8 cellular contexts compared by ENCODE assay signal in the genomic region with DNA sequence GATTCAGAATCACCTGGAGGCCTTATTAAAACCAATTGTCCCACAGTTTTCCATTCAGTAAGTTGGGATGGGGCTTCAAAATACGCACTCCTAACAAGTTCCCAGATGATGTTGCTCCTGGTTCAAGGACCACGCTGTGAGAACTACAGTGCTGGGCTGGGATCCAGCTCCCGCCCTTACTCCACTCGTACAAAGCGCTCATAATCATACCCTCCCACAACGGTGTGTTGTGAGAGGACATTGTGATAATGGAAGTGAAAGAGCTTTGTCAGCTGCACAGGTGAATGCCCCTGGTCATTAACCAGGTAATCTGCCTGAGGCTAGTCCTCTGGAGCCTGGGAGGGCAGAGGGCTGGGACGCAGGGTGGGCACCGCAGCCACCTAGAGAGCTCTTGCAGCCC. TPM values are rescaled to one million over a fixed set of nuclear protein-coding genes. Genes with fewer than 3 reads are reported as not detected.
DNase-seq lines count a peak whose midpoint lies in the region; ATAC-seq, FAIRE-seq and TF ChIP-seq lines count a peak whose summit lies in the region.

No MANE protein-coding gene starts in this region.

- no peak for TF ChIP-seq EP300 in K562 (IDR thresholded peaks at IDR 0.05; ENCODE audit: low read length)

- H3K79me2 ChIP-seq in K562 (ENCODE audit: control insufficient read depth, insufficient read depth, low read length) = no peaks in the 10 kb centered on the region

- DNase-seq in NCI-H1436 (lab: John Stamatoyannopoulos, UW) (peak; percentile 53), K562 (ENCODE audit: extremely low read depth in 1 of 4, low spot score in 3 of 4) (peak in 1 of 4 experiments; percentile 2), GM10248 (ENCODE audit: extremely low spot score) (no peak), COLO829 (ENCODE audit: low spot score) (no peak)
- DNase-seq in activated CD4-positive, alpha-beta T cell treated with anti-CD3 and anti-CD28 coated beads, Interleukin-2, amount 50 U/mL, for 48 hours = no peak

- no peaks in the 10 kb centered on the region for H4K20me1 ChIP-seq in BLaER1
- H4K20me1 ChIP-seq in K562 (replicated peaks; ENCODE audit: control insufficient read depth, insufficient read depth, low read length) = no peaks in the 10 kb centered on the region

- no peaks in the 10 kb centered on the region for H3K9me3 ChIP-seq in BLaER1
- H3K9me3 ChIP-seq in K562 (replicated peaks; ENCODE audit: control insufficient read depth, insufficient read depth, low read depth, low read length) = no peaks in the 10 kb centered on the region
- no peaks in the 10 kb centered on the region for H3K9me3 ChIP-seq in muscle layer of colon (ENCODE audit: low read length)

- TF ChIP-seq RAD21 in K562 (CRISPR knock-in tag; conservative IDR thresholded peaks at IDR 0.05 in 1 of 2, IDR thresholded peaks at IDR 0.05 in 1 of 2) = no peak

- TF ChIP-seq CTCF in K562 (IDR thresholded peaks at IDR 0.05 in 2 of 3, conservative IDR thresholded peaks at IDR 0.05 in 1 of 3; ENCODE audit: insufficient read depth in 2 of 3, low read depth in 1 of 3, low read length in 3 of 3) (no peak), GM10248 (IDR thresholded peaks at IDR 0.05; ENCODE audit: control extremely low read depth, extremely low read depth, low read depth, missing control alignments) (no peak)

- 47% methylated on average over 8 of the region's 8 CpGs for WGBS in K562 (ENCODE audit: insufficient coverage, low coverage, missing lambda C conversion rate)

- H3K36me3 ChIP-seq in BLaER1 (no peaks in the 10 kb centered on the region), K562 (ENCODE audit: control insufficient read depth, insufficient read depth, low read length) (no peaks in the 10 kb centered on the region), muscle layer of colon (ENCODE audit: insufficient read depth, low read length) (no peaks in the 10 kb centered on the region)

- POLR2A ChIA-PET in K562 (lab: Yijun Ruan, JAX) = interaction anchor here (0.8 to 2.9 kb wide), 4 partner anchors 13 to 43 kb away, joined by 3 to 10 read pairs (median 4); no protein-coding TSS in a partner anchor
- POLR2A ChIA-PET in GM10248 (lab: Yijun Ruan, JAX) = no interaction called here

- ATAC-seq in K562 (no peak), HG02840 (IDR thresholded peaks at IDR 0.05; ENCODE audit: low FRiP score, unreplicated experiment) (no peak)

- no peaks in the 10 kb centered on the region for H3K9me1 ChIP-seq in K562 (ENCODE audit: control insufficient read depth, insufficient read depth, low read length)

- no TSS peak for BruUV-seq in K562 (replicated peaks; lab: Mats Ljungman, UMichigan)

- in situ Hi-C loops in K562 (cut with MboI) = loop anchor here (5.0 kb wide), 1 partner anchor 43 kb away; no protein-coding TSS in a partner anchor

- peak overlapping the region; percentile 91 for H2AFZ ChIP-seq in K562 (ENCODE audit: low read depth, low read length)

- H3K4me1 ChIP-seq in BLaER1 (peaks cover 74% of the 10 kb centered on the region), K562 (replicated peaks in 1 of 2; ENCODE audit: control insufficient read depth in 2 of 2, insufficient read depth in 2 of 2, low read length in 2 of 2) (peaks cover 26 to 40% of the 10 kb centered on the region in 2 experiments), muscle layer of colon (ENCODE audit: insufficient read depth, low read length) (peaks cover 33% of the 10 kb centered on the region)

- H3K4me2 ChIP-seq in BLaER1 (peak overlapping the region; percentile 81), K562 (ENCODE audit: insufficient read depth, low read length) (peak overlapping the region; percentile 78)

- intact Hi-C loops in K562 (cut with micrococcal nuclease) = loop anchor here (10.0 kb wide), 1 partner anchor 221 kb away; no protein-coding TSS in a partner anchor

- H3K27ac ChIP-seq in BLaER1 (peak overlapping the region; percentile 73), K562 (ENCODE audit: extremely low read depth, low read depth, low read length) (peak overlapping the region; percentile 61; the same call in 1 of the 3 replicates), muscle layer of colon (ENCODE audit: low read depth, low read length) (peak overlapping the region; percentile 85)

- TF ChIP-seq POLR2A in K562 (conservative IDR thresholded peaks at IDR 0.05) = no peak

- FAIRE-seq in K562 (lab: Jason Lieb, UNC) = no peak

- H3K4me3 ChIP-seq in BLaER1 (no peak overlapping the region; the same call in 1 of the 2 replicates), K562 (no peak overlapping the region), muscle layer of colon (ENCODE audit: low read depth in 1 of 2, low read length in 2 of 2) (peak overlapping the region; percentile 24 to 54)

- CTCF ChIA-PET in K562 (lab: Yijun Ruan, JAX; ENCODE audit: low intra/inter-chr PET ratio) = no interaction called here
- CTCF ChIA-PET in GM10248 (lab: Yijun Ruan, JAX) = interaction anchor here (0.8 to 16.3 kb wide), 4 partner anchors 15 to 163 kb away, joined by 3 to 421 read pairs (median 96); no protein-coding TSS in a partner anchor

- H3K9ac ChIP-seq in BLaER1 = peak overlapping the region; percentile 60; the same call in 1 of the 2 replicates
- peak overlapping the region; percentile 59 to 90; a peak in 3 of 4 replicates for H3K9ac ChIP-seq in K562 (ENCODE audit: insufficient read depth in 1 of 2, low read depth in 2 of 2, low read length in 2 of 2)
- H3K9ac ChIP-seq in muscle layer of colon (ENCODE audit: low read length) = peak overlapping the region; percentile 74

- no peaks in the 10 kb centered on the region for H3K27me3 ChIP-seq in BLaER1
- H3K27me3 ChIP-seq in K562 (ENCODE audit: control insufficient read depth in 2 of 2, insufficient read depth in 2 of 2, low read length in 2 of 2) = no peaks in the 10 kb centered on the region
- H3K27me3 ChIP-seq in muscle layer of colon (ENCODE audit: control insufficient read depth in 1 of 2, insufficient read depth in 2 of 2, low read length in 2 of 2) = no peaks in the 10 kb centered on the region

TF ChIP-seq in K562, 482 proteins besides CTCF, POLR2A, EP300 and RAD21:
- TF ChIP-seq KDM5B (IDR thresholded peaks at IDR 0.05; ENCODE audit: insufficient replicate concordance, low read depth, low read length) (no peak), DPF2 (IDR thresholded peaks at IDR 0.05) (0 out of 2 replicates have a peak, but pooled peaks have one; percentile 0), ZNF584 (CRISPR knock-in tag; IDR thresholded peaks at IDR 0.05; ENCODE audit: low read depth) (0 out of 2 replicates have a peak, but pooled peaks have one; percentile 26), ATF1 (CRISPR knock-in tag; IDR thresholded peaks at IDR 0.05) (no peak), ATF1 (tag; IDR thresholded peaks at IDR 0.05) (no peak)

RNA-seq across cellular contexts. Expression of gene CD82, which starts 1.3 kb away (rescaled TPM):
- 3.5 and 6.3 TPM in 2 replicates for total RNA-seq in K562 (2011; cell fraction: chromatin; rRNA removed; ENCODE audit: low replicate concordance)
- 5.3 and 8.8 TPM in 2 replicates for total RNA-seq in K562 (2011; cell fraction: nucleolus; rRNA removed)
- 4.4 and 6.4 TPM in 2 replicates for total RNA-seq in K562 (2011; cell fraction: nucleoplasm; rRNA removed)
- total RNA-seq in K562 (2014; rRNA removed) (3.9 and 4.7 TPM in 2 replicates), K562 (2014; rRNA removed; fragmentation: Illumina TruSeq; extraction: Trizol) (1.3 and 2.0 TPM in 2 replicates), K562 (2015; rRNA removed; fragmentation: Illumina TruSeq; extraction: Trizol) (4.4 and 4.5 TPM in 2 replicates), K562 (2021) (8.2 and 9.4 TPM in 2 replicates)
- polyA plus RNA-seq in K562 (2011; rRNA removed) (2.8 and 5.9 TPM in 2 replicates), K562 (2014; fragmentation: Illumina TruSeq; extraction: Trizol) (3.0 and 3.7 TPM in 2 replicates), K562 (2014; fragmentation: Nextera tagmentation; extraction: Ambion mirVana) (under 1 TPM; 0.27 to 0.30 TPM), K562 (2014; rRNA removed) (4.6 and 5.8 TPM in 2 replicates)
- 5.3 and 7.6 TPM in 2 replicates for polyA plus RNA-seq in K562 (2011; cell fraction: cytosol; rRNA removed)
- polyA plus RNA-seq in K562 (2011; cell fraction: nucleus; rRNA removed) = 1.1 and 2.4 TPM in 2 replicates
- 9.2 and 23.4 TPM in 2 replicates for polyA plus RNA-seq in K562 (2012)
- 1.8 and 3.5 TPM in 2 replicates for polyA minus RNA-seq in K562 (2011; rRNA and poly(A)+ RNA removed)
- polyA minus RNA-seq in K562 (2011; cell fraction: cytosol; rRNA and poly(A)+ RNA removed) = 2.4 and 4.0 TPM in 2 replicates
- 2.3 and 3.4 TPM in 2 replicates for polyA minus RNA-seq in K562 (2011; cell fraction: nucleus; rRNA and poly(A)+ RNA removed)

Comparison
In these comparisons a context has a peak if more than half of its experiments do, and no peak if none do; other contexts are left out.
1. H3K4me3 ChIP-seq: peak in muscle layer of colon (2 of 2); none in BLaER1 (single experiment) and K562 (single experiment).
2. Peak in every context shown above with its lines, with median percentiles within 50 percentile points of each other: H3K27ac ChIP-seq and H3K9ac ChIP-seq.